In the genomic region with DNA sequence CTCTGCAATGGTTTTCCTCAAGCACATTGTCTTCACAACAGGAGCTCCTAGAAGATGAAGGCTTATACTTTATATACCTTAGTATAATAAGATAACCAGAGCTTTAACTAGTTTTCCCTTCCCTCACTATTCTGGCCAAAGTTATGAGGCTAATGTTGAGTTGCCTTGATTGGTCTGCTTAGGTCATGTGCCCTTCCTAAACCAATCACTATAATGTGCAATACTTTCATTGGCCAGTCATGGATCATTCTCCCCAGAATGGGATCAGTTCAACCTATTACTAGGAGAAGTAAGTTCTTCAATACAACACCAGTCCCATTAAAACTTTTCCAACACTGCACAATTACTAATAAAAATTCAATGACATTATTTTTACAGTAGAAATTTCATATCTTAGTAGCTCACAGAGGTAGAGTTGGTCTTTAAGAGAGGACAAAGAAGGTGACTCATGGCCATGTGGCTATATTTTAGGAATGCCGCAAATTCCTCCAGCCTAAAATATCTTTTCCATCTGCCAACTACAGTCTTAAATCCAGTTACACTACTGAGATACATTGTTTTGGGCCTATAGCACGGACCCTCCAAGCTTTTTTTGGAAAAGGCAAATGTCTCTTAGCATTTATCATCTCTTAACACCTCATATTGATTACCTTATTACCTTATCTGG, we compare ENCODE assay signal across 1 cellular context.
A peak's percentile ranks its signal among the peaks of the same experiment; 100 is the strongest.
TF ChIP-seq lines count a peak whose summit lies in the region.

No MANE protein-coding gene starts in this region.

TF ChIP-seq in K562, 482 proteins besides CTCF, POLR2A, EP300 and RAD21 (continued from another document):
- TF ChIP-seq USF1 (CRISPR knock-in tag; IDR thresholded peaks at IDR 0.05) (peak; percentile 24; the same call in 1 of the 2 replicates), TEAD1 (CRISPR knock-in tag; IDR thresholded peaks at IDR 0.05) (no peak), ZNF124 (CRISPR knock-in tag; IDR thresholded peaks at IDR 0.05) (no peak)
TF ChIP-seq in K562: peak in this region for 3.
